24 cellular contexts compared by ENCODE assay signal in genomic region chr4:155799794-155800123, GRCh38.
"Had no signal": no experiment of that assay in that cellular context is flagged by ENCODE, and none has a peak within 500 bp of the region (broad histone marks: within the 10 kb centered on the region; RNA-seq: fewer than 3 reads in every experiment).

No MANE protein-coding gene starts in this region.

- H3K27me3 ChIP-seq: adrenal gland, cardiac muscle cell, ovary, tibial nerve had no signal

- ATAC-seq: activated CD4-positive, CD25-positive, alpha-beta regulatory T cell treated with anti-CD3 and anti-CD28 coated beads, Interleukin-2, amount 50 U/mL, for 24 hours; natural killer cell; stimulated activated memory B cell treated with anti-CD40 and anti-IgM and Interleukin-4, amounts not matched to agents 10 μg/mL and 1 μg/mL and 100 μg/mL, for 72 hours; stimulated activated naive CD8-positive, alpha-beta T cell treated with anti-CD3 and anti-CD28 coated beads, Interleukin-15, amount 100 ng/mL, for 72 hours had no signal

- H3K27ac ChIP-seq: adrenal gland, cardiac muscle cell, ovary, tibial nerve, VCaP had no signal

- H3K36me3 ChIP-seq: adrenal gland, ovary had no signal

- H3K9me3 ChIP-seq: adrenal gland, ovary, tibial nerve had no signal

- H3K4me3 ChIP-seq: adrenal gland, cardiac muscle cell, ovary, smooth muscle cell, tibial nerve had no signal

- H3K4me1 ChIP-seq: adrenal gland, tibial nerve had no signal

- DNase-seq: activated CD4-positive, alpha-beta T cell treated with anti-CD3 and anti-CD28 coated beads for 48 hours; activated CD4-positive, alpha-beta T cell treated with anti-CD3 and anti-CD28 coated beads, Interleukin-2, amount 50 U/mL, for 48 hours; activated CD8-positive, alpha-beta memory T cell treated with anti-CD3 and anti-CD28 coated beads for 24 hours; activated effector memory CD4-positive, alpha-beta T cell treated with anti-CD3 and anti-CD28 coated beads, Interleukin-2, amount 50 U/mL, for 16 hours; activated naive CD4-positive, alpha-beta T cell treated with anti-CD3 and anti-CD28 coated beads for 36 hours; activated naive CD8-positive, alpha-beta T cell treated with anti-CD3 and anti-CD28 coated beads for 36 hours; adrenal gland; aorta; cortex of kidney; hippocampal formation; immature natural killer cell; kidney; natural killer cell; ovary; stimulated activated CD4-positive, alpha-beta T cell treated with anti-CD3 and anti-CD28 coated beads, Interleukin-1b, Interleukin-23, amount 100 ng/mL, for 48 hours; stimulated activated CD4-positive, alpha-beta T cell treated with anti-CD3 and anti-CD28 coated beads, Interleukin-4, amount 100 ng/mL, for 4 hours; stimulated activated CD8-positive, alpha-beta memory T cell treated with anti-CD3 and anti-CD28 coated beads, Interleukin-4, amount 100 ng/mL, for 48 hours; stimulated activated naive CD8-positive, alpha-beta T cell treated with anti-CD3 and anti-CD28 coated beads, Interleukin-15, amount 100 ng/mL, for 72 hours had no signal
